21 cellular contexts compared by ENCODE assay signal in the genomic region with DNA sequence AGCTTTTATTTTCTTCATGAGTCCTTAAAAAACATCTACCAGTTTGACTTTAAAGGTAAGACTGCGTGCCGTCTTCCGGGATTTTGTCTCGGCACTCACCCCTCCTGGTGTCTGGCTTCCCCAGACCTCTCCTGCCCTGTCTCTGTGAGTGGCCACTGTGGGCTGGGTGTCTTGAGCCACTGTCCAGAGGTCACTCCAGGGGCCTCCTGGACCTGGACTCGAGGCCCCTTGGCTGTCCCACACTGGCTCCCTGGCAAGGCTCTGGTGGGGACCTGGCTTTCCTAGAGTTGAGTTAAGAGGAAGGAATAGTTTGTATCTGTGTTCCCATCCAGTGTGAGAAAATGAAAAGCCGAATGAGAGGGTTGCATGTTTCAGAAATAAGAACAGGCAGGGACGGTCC.
"Had no signal": no experiment of that assay in that cellular context is flagged by ENCODE, and none has a peak within 500 bp of the region (broad histone marks: within the 10 kb centered on the region; RNA-seq: fewer than 3 reads in every experiment).

No MANE protein-coding gene starts in this region.

- H3K36me3 ChIP-seq: ovary had no signal

- H3K4me3 ChIP-seq: esophagus squamous epithelium, gastrocnemius medialis, heart left ventricle, ovary had no signal

- H3K4me1 ChIP-seq: gastrocnemius medialis had no signal

- H3K9me3 ChIP-seq: esophagus squamous epithelium, gastrocnemius medialis, ovary had no signal

- H3K27me3 ChIP-seq: esophagus squamous epithelium, gastrocnemius medialis, heart left ventricle, ovary had no signal

- H3K27ac ChIP-seq: esophagus squamous epithelium, gastrocnemius medialis, heart left ventricle, ovary, VCaP had no signal

- DNase-seq: activated CD4-positive, alpha-beta memory T cell treated with anti-CD3 and anti-CD28 coated beads, Interleukin-2, amount 10 ng/mL, durations not matched to agents 7 days and 5 days; activated CD4-positive, alpha-beta T cell treated with anti-CD3 and anti-CD28 coated beads, Interleukin-2, amount 10 ng/mL, durations not matched to agents 24 days and 14 days; activated gamma-delta T cell; activated T-cell treated with anti-CD3 and anti-CD28 coated beads, Interleukin-2, amount 50 U/mL, for 72 hours; esophagus squamous epithelium; mammary epithelial cell; natural killer cell; small intestine; stimulated activated CD4-positive, alpha-beta T cell treated with anti-CD3 and anti-CD28 coated beads, Interleukin-2, amount 100 ng/mL, for 48 hours; stimulated activated CD8-positive, alpha-beta memory T cell treated with anti-CD3 and anti-CD28 coated beads, Interleukin-4, amount 100 ng/mL, for 48 hours; stimulated activated naive B cell treated with anti-CD40 and anti-IgM and Interleukin-4, amounts not matched to agents 10 μg/mL and 1 μg/mL and 100 μg/mL, for 72 hours; T-cell; trophoblast cell had no signal

- ATAC-seq: activated CD4-positive, CD25-positive, alpha-beta regulatory T cell treated with anti-CD3 and anti-CD28 coated beads, Interleukin-2, amount 50 U/mL, for 24 hours; activated naive CD4-positive, alpha-beta T cell treated with anti-CD3 and anti-CD28 coated beads, Interleukin-2, amount 50 U/mL, for 72 hours; activated T-cell treated with anti-CD3 and anti-CD28 coated beads, Interleukin-2, amount 50 U/mL, for 72 hours; gastrocnemius medialis; heart left ventricle; left lobe of liver; natural killer cell; right cardiac atrium; stimulated activated naive B cell treated with anti-CD40 and anti-IgM and Interleukin-4, amounts not matched to agents 10 μg/mL and 1 μg/mL and 100 μg/mL, for 72 hours; T-cell had no signal
